Comparison of ENCODE assay signal across 39 cellular contexts in the genomic region with DNA sequence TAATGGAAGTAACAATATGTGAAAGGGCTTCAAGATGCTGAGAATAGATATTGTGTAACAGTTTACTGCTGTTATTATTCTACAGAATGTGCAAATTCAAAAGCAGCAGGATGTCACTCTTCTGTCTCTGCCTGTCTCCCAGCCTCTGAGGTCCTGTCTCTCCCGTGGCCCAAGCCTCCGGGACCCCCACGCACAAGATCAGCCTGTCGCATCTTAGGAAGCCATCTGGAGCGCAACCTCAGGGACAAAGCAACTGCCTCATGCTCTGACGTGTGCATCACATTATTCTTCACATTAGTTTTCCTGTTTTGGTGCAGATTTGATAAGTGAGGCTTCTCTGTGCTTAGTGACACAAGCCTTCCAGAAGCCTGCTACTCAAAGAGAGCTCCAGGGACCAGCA.
"Had no signal": no experiment of that assay in that cellular context is flagged by ENCODE, and none has a peak within 500 bp of the region (broad histone marks: within the 10 kb centered on the region; RNA-seq: fewer than 3 reads in every experiment).

No MANE protein-coding gene starts in this region.

- H3K36me3 ChIP-seq: ascending aorta, cardiac muscle cell, WERI-Rb-1 had no signal

- H3K27me3 ChIP-seq: ascending aorta, cardiac muscle cell had no signal

- H3K36me3 Mint-ChIP-seq: activated CD8-positive, alpha-beta memory T cell treated with anti-CD3 and anti-CD28 coated beads, Interleukin-2, amount 10 ng/mL, durations not matched to agents 7 days and 5 days; activated naive CD4-positive, alpha-beta T cell treated with anti-CD3 and anti-CD28 coated beads, Interleukin-2, amount 10 ng/mL, durations not matched to agents 7 days and 5 days; activated naive CD4-positive, alpha-beta T cell treated with anti-CD3 and anti-CD28 coated beads, Interleukin-2, amount 50 U/mL, for 24 hours; activated naive CD8-positive, alpha-beta T cell; activated naive CD8-positive, alpha-beta T cell treated with anti-CD3 and anti-CD28 coated beads, Interleukin-2, amount 10 ng/mL, durations not matched to agents 7 days and 5 days; brain; WTC11 had no signal

- H3K27ac ChIP-seq: ascending aorta, cardiac muscle cell, WERI-Rb-1 had no signal

- H3K4me3 Mint-ChIP-seq: activated CD4-positive, alpha-beta memory T cell treated with anti-CD3 and anti-CD28 coated beads, Interleukin-2, amount 10 ng/mL, durations not matched to agents 7 days and 5 days; activated CD4-positive, alpha-beta T cell treated with anti-CD3 and anti-CD28 coated beads for 36 hours; activated CD8-positive, alpha-beta memory T cell treated with anti-CD3 and anti-CD28 coated beads, Interleukin-2, amount 10 ng/mL, durations not matched to agents 7 days and 5 days; activated CD8-positive, alpha-beta T cell treated with anti-CD3 and anti-CD28 coated beads, Interleukin-2, amount 10 ng/mL, durations not matched to agents 7 days and 5 days; activated naive CD4-positive, alpha-beta T cell treated with anti-CD3 and anti-CD28 coated beads, Interleukin-2, amount 10 ng/mL, durations not matched to agents 7 days and 5 days; activated naive CD4-positive, alpha-beta T cell treated with anti-CD3 and anti-CD28 coated beads, Interleukin-2, amount 50 U/mL, for 24 hours; activated naive CD8-positive, alpha-beta T cell; activated naive CD8-positive, alpha-beta T cell treated with anti-CD3 and anti-CD28 coated beads, Interleukin-2, amount 10 ng/mL, durations not matched to agents 7 days and 5 days; activated naive CD8-positive, alpha-beta T cell treated with anti-CD3 and anti-CD28 coated beads, Interleukin-2, amount 50 U/mL, for 24 hours; activated T-cell treated with anti-CD3 and anti-CD28 coated beads, Interleukin-2, amount 50 U/mL, for 24 hours; brain; central memory CD8-positive, alpha-beta T cell; T-helper 1 cell treated with Interleukin-12 subunit alpha and Interleukin-12 subunit beta and Interleukin-4 antibody, amounts not matched to agents 30 μg/mL and 1 μg/mL, for 36 hours; T-helper 2 cell treated with Interferon-gamma antibody and Interleukin-4, amounts not matched to agents 5 μg/mL and 100 μg/mL, for 36 hours; WTC11 had no signal

- H3K9me3 ChIP-seq: ascending aorta had no signal

- ATAC-seq: activated CD4-positive, alpha-beta T cell treated with anti-CD3 and anti-CD28 coated beads for 36 hours; activated CD4-positive, CD25-positive, alpha-beta regulatory T cell treated with anti-CD3 and anti-CD28 coated beads, Interleukin-2, amount 50 U/mL, for 24 hours; activated CD8-positive, alpha-beta memory T cell treated with anti-CD3 and anti-CD28 coated beads, Interleukin-2, amount 10 ng/mL, durations not matched to agents 7 days and 5 days; activated CD8-positive, alpha-beta T cell treated with anti-CD3 and anti-CD28 coated beads, Interleukin-2, amount 10 ng/mL, durations not matched to agents 7 days and 5 days; activated naive CD8-positive, alpha-beta T cell treated with anti-CD3 and anti-CD28 coated beads, Interleukin-2, amount 50 U/mL, for 24 hours; WTC11 had no signal

- DNase-seq: activated CD4-positive, alpha-beta memory T cell treated with anti-CD3 and anti-CD28 coated beads, Interleukin-2, amount 10 ng/mL, durations not matched to agents 7 days and 5 days; activated CD4-positive, alpha-beta T cell treated with anti-CD3 and anti-CD28 coated beads for 1 hour; activated CD4-positive, alpha-beta T cell treated with anti-CD3 and anti-CD28 coated beads for 36 hours; activated CD4-positive, alpha-beta T cell treated with anti-CD3 and anti-CD28 coated beads for 48 hours; activated CD4-positive, alpha-beta T cell treated with anti-CD3 and anti-CD28 coated beads, Interleukin-2, amount 50 U/mL, for 48 hours; activated CD4-positive, CD25-positive, alpha-beta regulatory T cell; activated CD8-positive, alpha-beta memory T cell treated with anti-CD3 and anti-CD28 coated beads for 24 hours; activated CD8-positive, alpha-beta memory T cell treated with anti-CD3 and anti-CD28 coated beads, Interleukin-2, amount 10 ng/mL, durations not matched to agents 7 days and 5 days; activated CD8-positive, alpha-beta memory T cell treated with anti-CD3 and anti-CD28 coated beads, Interleukin-2, amount 50 U/mL, for 48 hours; activated CD8-positive, alpha-beta T cell treated with anti-CD3 and anti-CD28 coated beads, Interleukin-2, amount 10 ng/mL, durations not matched to agents 7 days and 5 days; activated effector memory CD4-positive, alpha-beta T cell treated with Interleukin-2 at 50 U/mL for 16 hours; activated gamma-delta T cell; activated naive CD4-positive, alpha-beta T cell treated with anti-CD3 and anti-CD28 coated beads, Interleukin-2, amount 10 ng/mL, durations not matched to agents 7 days and 5 days; activated naive CD4-positive, alpha-beta T cell treated with Interleukin-2 at 50 U/mL for 16 hours; activated naive CD8-positive, alpha-beta T cell treated with anti-CD3 and anti-CD28 coated beads, Interleukin-2, amount 10 ng/mL, durations not matched to agents 7 days and 5 days; activated naive CD8-positive, alpha-beta T cell treated with anti-CD3 and anti-CD28 coated beads, Interleukin-2, amount 50 U/mL, for 24 hours; activated T-cell treated with anti-CD3 and anti-CD28 coated beads, Interleukin-2, amount 50 U/mL, for 24 hours; activated T-cell treated with anti-CD3 and anti-CD28 coated beads, Interleukin-2, amount 50 U/mL, for 48 hours; amygdala; anterior cingulate cortex; caudate nucleus; cerebellar nuclear complex; T-helper 1 cell; T-helper 2 cell; T-helper 9 cell; WERI-Rb-1 had no signal

- H3K27ac Mint-ChIP-seq: activated CD4-positive, alpha-beta memory T cell treated with anti-CD3 and anti-CD28 coated beads, Interleukin-2, amount 10 ng/mL, durations not matched to agents 7 days and 5 days; activated CD4-positive, alpha-beta T cell treated with anti-CD3 and anti-CD28 coated beads for 36 hours; activated CD8-positive, alpha-beta memory T cell treated with anti-CD3 and anti-CD28 coated beads, Interleukin-2, amount 10 ng/mL, durations not matched to agents 7 days and 5 days; activated CD8-positive, alpha-beta T cell treated with anti-CD3 and anti-CD28 coated beads, Interleukin-2, amount 10 ng/mL, durations not matched to agents 7 days and 5 days; activated naive CD4-positive, alpha-beta T cell treated with anti-CD3 and anti-CD28 coated beads, Interleukin-2, amount 10 ng/mL, durations not matched to agents 7 days and 5 days; activated naive CD4-positive, alpha-beta T cell treated with anti-CD3 and anti-CD28 coated beads, Interleukin-2, amount 50 U/mL, for 24 hours; activated naive CD8-positive, alpha-beta T cell; activated naive CD8-positive, alpha-beta T cell treated with anti-CD3 and anti-CD28 coated beads, Interleukin-2, amount 10 ng/mL, durations not matched to agents 7 days and 5 days; activated naive CD8-positive, alpha-beta T cell treated with anti-CD3 and anti-CD28 coated beads, Interleukin-2, amount 50 U/mL, for 24 hours; activated T-cell treated with anti-CD3 and anti-CD28 coated beads, Interleukin-2, amount 50 U/mL, for 24 hours; activated T-helper 2 cell treated with anti-CD3 and anti-CD28 coated beads, Interferon-gamma antibody, Interleukin-2, Interleukin-4, amounts not matched to agents 10 μg/mL and 5 μg/mL and 100 μg/mL, durations not matched to agents 14 hours and 24 hours and 36 hours; brain; T-helper 1 cell treated with Interleukin-12 subunit alpha and Interleukin-12 subunit beta and Interleukin-4 antibody, amounts not matched to agents 30 μg/mL and 1 μg/mL, for 36 hours; T-helper 2 cell treated with Interferon-gamma antibody and Interleukin-4, amounts not matched to agents 5 μg/mL and 100 μg/mL, for 36 hours; WTC11 had no signal

- H3K4me3 ChIP-seq: ascending aorta, cardiac muscle cell had no signal

- H3K4me1 Mint-ChIP-seq: activated CD4-positive, alpha-beta memory T cell treated with anti-CD3 and anti-CD28 coated beads, Interleukin-2, amount 10 ng/mL, durations not matched to agents 7 days and 5 days; activated CD4-positive, alpha-beta T cell treated with anti-CD3 and anti-CD28 coated beads for 36 hours; activated CD8-positive, alpha-beta memory T cell treated with anti-CD3 and anti-CD28 coated beads, Interleukin-2, amount 10 ng/mL, durations not matched to agents 7 days and 5 days; activated naive CD4-positive, alpha-beta T cell treated with anti-CD3 and anti-CD28 coated beads, Interleukin-2, amount 10 ng/mL, durations not matched to agents 7 days and 5 days; activated naive CD4-positive, alpha-beta T cell treated with anti-CD3 and anti-CD28 coated beads, Interleukin-2, amount 50 U/mL, for 24 hours; activated naive CD8-positive, alpha-beta T cell treated with anti-CD3 and anti-CD28 coated beads, Interleukin-2, amount 10 ng/mL, durations not matched to agents 7 days and 5 days; activated naive CD8-positive, alpha-beta T cell treated with anti-CD3 and anti-CD28 coated beads, Interleukin-2, amount 50 U/mL, for 24 hours; brain; central memory CD8-positive, alpha-beta T cell had no signal

- FAIRE-seq: bronchial epithelial cell, TTC549 had no signal

- H3K4me1 ChIP-seq: ascending aorta had no signal

- H3K27me3 Mint-ChIP-seq: activated naive CD8-positive, alpha-beta T cell treated with anti-CD3 and anti-CD28 coated beads, Interleukin-2, amount 10 ng/mL, durations not matched to agents 7 days and 5 days; brain had no signal

- H3K9me3 Mint-ChIP-seq: activated CD4-positive, alpha-beta memory T cell treated with anti-CD3 and anti-CD28 coated beads, Interleukin-2, amount 10 ng/mL, durations not matched to agents 7 days and 5 days; activated naive CD4-positive, alpha-beta T cell treated with anti-CD3 and anti-CD28 coated beads, Interleukin-2, amount 10 ng/mL, durations not matched to agents 7 days and 5 days; activated naive CD4-positive, alpha-beta T cell treated with anti-CD3 and anti-CD28 coated beads, Interleukin-2, amount 50 U/mL, for 24 hours; activated naive CD8-positive, alpha-beta T cell treated with anti-CD3 and anti-CD28 coated beads, Interleukin-2, amount 10 ng/mL, durations not matched to agents 7 days and 5 days; activated naive CD8-positive, alpha-beta T cell treated with anti-CD3 and anti-CD28 coated beads, Interleukin-2, amount 50 U/mL, for 24 hours; activated T-cell treated with anti-CD3 and anti-CD28 coated beads, Interleukin-2, amount 50 U/mL, for 24 hours; activated T-helper 2 cell treated with anti-CD3 and anti-CD28 coated beads, Interferon-gamma antibody, Interleukin-2, Interleukin-4, amounts not matched to agents 10 μg/mL and 5 μg/mL and 100 μg/mL, durations not matched to agents 14 hours and 24 hours and 36 hours; central memory CD8-positive, alpha-beta T cell; T-helper 1 cell treated with Interleukin-12 subunit alpha and Interleukin-12 subunit beta and Interleukin-4 antibody, amounts not matched to agents 30 μg/mL and 1 μg/mL, for 36 hours; T-helper 2 cell treated with Interferon-gamma antibody and Interleukin-4, amounts not matched to agents 5 μg/mL and 100 μg/mL, for 36 hours; WTC11 had no signal
